1 cellular context compared by ENCODE assay signal in the genomic region with DNA sequence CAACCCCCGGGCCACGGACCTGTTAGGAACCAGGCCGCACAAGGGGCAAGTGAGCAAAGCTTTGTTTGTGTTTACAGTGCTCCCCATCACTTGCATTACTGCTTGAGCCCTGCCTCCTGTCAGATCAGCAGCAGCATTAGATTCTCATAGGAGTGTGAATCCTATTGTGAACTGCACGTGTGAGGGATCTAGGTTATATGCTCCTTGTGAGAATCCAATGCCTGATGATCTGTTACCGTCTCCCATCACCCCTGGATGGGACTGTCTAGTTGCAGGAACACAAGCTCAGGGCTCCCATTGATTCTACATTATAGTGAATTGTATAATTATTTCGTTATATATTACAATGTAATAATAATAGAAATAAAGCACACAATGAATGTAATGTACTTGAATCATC.
TF ChIP-seq lines count a peak whose summit lies in the region.

No MANE protein-coding gene starts in this region.

TF ChIP-seq in SK-N-SH, 30 proteins besides CTCF, POLR2A, EP300 and RAD21 (continued from another document):
- no peak for TF ChIP-seq NFIC (IDR thresholded peaks at IDR 0.05; ENCODE audit: borderline replicate concordance)
- TF ChIP-seq NRF1 (IDR thresholded peaks at IDR 0.05; ENCODE audit: low read depth, low read length): no peak
